Comparison of ENCODE assay signal across 1 cellular context in genomic region chr11:129960216-129961214, GRCh38.
TF ChIP-seq lines count a peak whose summit lies in the region.

No MANE protein-coding gene starts in this region.

TF ChIP-seq in GM12878, 131 proteins besides CTCF, POLR2A, EP300 and RAD21 (continued from another document and continues in another):
- TF ChIP-seq BCLAF1 (IDR thresholded peaks at IDR 0.05) (no peak), BCL11A (IDR thresholded peaks at IDR 0.05; ENCODE audit: low read depth, low read length) (peak; percentile 74), CHD1 (IDR thresholded peaks at IDR 0.05; ENCODE audit: low read depth, low read length) (no peak), SPI1 (IDR thresholded peaks at IDR 0.05; ENCODE audit: borderline replicate concordance, insufficient read depth, low read depth, low read length) (no peak), SKIL (IDR thresholded peaks at IDR 0.05; ENCODE audit: low read depth, poor library complexity, severe bottlenecking) (peak; percentile 38), CEBPB (IDR thresholded peaks at IDR 0.05; ENCODE audit: borderline replicate concordance in 1 of 2, low read depth in 2 of 2, low read length in 2 of 2) (no peak), KDM1A (IDR thresholded peaks at IDR 0.05; ENCODE audit: borderline replicate concordance) (no peak), ZNF622 (IDR thresholded peaks at IDR 0.05) (no peak), FOXK2 (IDR thresholded peaks at IDR 0.05) (no peak), BMI1 (IDR thresholded peaks at IDR 0.05; ENCODE audit: borderline replicate concordance) (no peak), EZH2 (IDR thresholded peaks at IDR 0.05; ENCODE audit: borderline replicate concordance, control insufficient read depth, low read depth, low read length) (no peak), ATF2 (IDR thresholded peaks at IDR 0.05; ENCODE audit: low read length) (peak; percentile 76), MEF2A (IDR thresholded peaks at IDR 0.05; ENCODE audit: insufficient read depth, low read depth, low read length) (0 out of 2 replicates have a peak, but pooled peaks have one; percentile 35), ELK1 (IDR thresholded peaks at IDR 0.05; ENCODE audit: low read depth, low read length) (no peak), SMAD5 (IDR thresholded peaks at IDR 0.05; ENCODE audit: low read depth) (no peak), ZNF207 (IDR thresholded peaks at IDR 0.05; ENCODE audit: borderline replicate concordance) (no peak), BCL3 (IDR thresholded peaks at IDR 0.05; ENCODE audit: borderline replicate concordance, insufficient read depth, low read depth, low read length, poor library complexity, severe bottlenecking) (no peak), ZNF687 (IDR thresholded peaks at IDR 0.05) (peak; percentile 66), FOS (IDR thresholded peaks at IDR 0.05; ENCODE audit: borderline replicate concordance, extremely low read depth, insufficient read length) (no peak), JUNB (IDR thresholded peaks at IDR 0.05) (peak; percentile 96), MAX (IDR thresholded peaks at IDR 0.05; ENCODE audit: low read depth, low read length) (no peak), SRF (IDR thresholded peaks at IDR 0.05; ENCODE audit: low read depth in 2 of 2, low read length in 2 of 2) (no peak), ZNF592 (IDR thresholded peaks at IDR 0.05) (no peak), E2F8 (IDR thresholded peaks at IDR 0.05; ENCODE audit: low read depth, partially characterized antibody) (no peak), FOXM1 (IDR thresholded peaks at IDR 0.05; ENCODE audit: low read depth, low read length) (peak; percentile 29; the same call in 1 of the 2 replicates), NR2C2 (IDR thresholded peaks at IDR 0.05; ENCODE audit: borderline replicate concordance, control insufficient read depth, insufficient read length, low read depth) (no peak), IRF3 (IDR thresholded peaks at IDR 0.05) (no peak), NFXL1 (IDR thresholded peaks at IDR 0.05; ENCODE audit: borderline replicate concordance) (no peak), HDAC2 (IDR thresholded peaks at IDR 0.05) (no peak), KAT2A (conservative IDR thresholded peaks at IDR 0.05; ENCODE audit: control insufficient read depth, low read depth, low read length) (no peak), STAT3 (IDR thresholded peaks at IDR 0.05; ENCODE audit: low read depth, low read length) (no peak), STAT1 (conservative IDR thresholded peaks at IDR 0.05) (no peak), PAX5 (IDR thresholded peaks at IDR 0.05; ENCODE audit: borderline replicate concordance, low read depth, low read length) (peak; percentile 47; the same call in 1 of the 2 replicates)
